Comparison of ENCODE assay signal across 9 cellular contexts in the genomic region with DNA sequence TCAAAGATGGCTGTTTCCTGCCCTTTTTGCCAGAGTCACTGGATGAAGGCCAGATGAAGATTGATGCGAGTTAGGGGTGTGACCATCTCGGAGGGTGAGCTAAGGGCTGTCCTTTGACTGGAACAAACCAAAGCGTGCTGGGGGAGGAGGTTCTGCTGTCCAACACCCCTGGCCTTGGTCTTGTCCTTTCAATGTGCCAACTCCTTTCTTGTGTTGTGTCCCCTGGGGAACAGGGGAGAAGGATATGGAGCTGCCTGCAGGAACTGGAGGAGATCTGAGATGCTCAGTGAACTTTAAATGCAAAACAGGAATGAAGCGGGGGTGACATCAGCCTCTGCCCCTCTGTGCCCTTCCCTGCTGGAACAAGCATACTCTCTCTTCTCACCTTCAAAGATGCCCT.
DNase-seq lines count a peak whose midpoint lies in the region; TF ChIP-seq lines count a peak whose summit lies in the region.
"Had no signal": no experiment of that assay in that cellular context is flagged by ENCODE, and none has a peak within 500 bp of the region (broad histone marks: within the 10 kb centered on the region; RNA-seq: fewer than 3 reads in every experiment).

No MANE protein-coding gene starts in this region.

- no peaks in the 10 kb centered on the region for H3K9me3 ChIP-seq in BLaER1
- H3K9me3 ChIP-seq in HEK293 (ENCODE audit: control insufficient read depth, insufficient read depth, low read depth, low read length): no peaks in the 10 kb centered on the region
- no peaks in the 10 kb centered on the region for H3K9me3 ChIP-seq in SK-N-SH
- no peaks in the 10 kb centered on the region for H3K9me3 ChIP-seq in CD8-positive, alpha-beta memory T cell (ENCODE audit: low read length)

- WGBS in SK-N-SH (ENCODE audit: low lambda C conversion rate): 79% methylated on average over 4 of the region's 4 CpGs

- H3K27me3 ChIP-seq in BLaER1 (no peaks in the 10 kb centered on the region; the same call in none of the 2 replicates), SK-N-SH (ENCODE audit: insufficient read depth) (no peaks in the 10 kb centered on the region)
- H3K27me3 ChIP-seq in CD8-positive, alpha-beta memory T cell (ENCODE audit: insufficient read depth, low read length, poor library complexity, severe bottlenecking): no peaks in the 10 kb centered on the region

- no peaks in the 10 kb centered on the region for H3K9me3 Mint-ChIP-seq in osteocyte (ENCODE audit: unreplicated experiment)
- peaks cover 0 to 6% (median 0%) of the 10 kb centered on the region in 5 donors for H3K9me3 Mint-ChIP-seq in CD8-positive, alpha-beta memory T cell

- no peak for TF ChIP-seq CTCF in HEK293 (tag by site-specific recombination; IDR thresholded peaks at IDR 0.05)
- no peak for TF ChIP-seq CTCF in fibroblast of the aortic adventitia (IDR thresholded peaks at IDR 0.05; ENCODE audit: insufficient read depth, low read length)
- TF ChIP-seq CTCF in osteocyte (IDR thresholded peaks at IDR 0.05): no peak
- TF ChIP-seq CTCF in SK-N-SH (IDR thresholded peaks at IDR 0.05): no peak

- H4K20me1 ChIP-seq in BLaER1 (peaks cover 10% of the 10 kb centered on the region), SK-N-SH (ENCODE audit: insufficient read depth) (no peaks in the 10 kb centered on the region)

- POLR2A ChIA-PET in HEK293 (lab: Yijun Ruan, JAX): no interaction called here
- POLR2A ChIA-PET in SK-N-SH (lab: Yijun Ruan, JAX): no interaction called here
- POLR2A ChIA-PET in CD8-positive, alpha-beta memory T cell (lab: Charles Lee): no interaction called here

- TF ChIP-seq EP300 in SK-N-SH (IDR thresholded peaks at IDR 0.05; ENCODE audit: borderline replicate concordance in 1 of 2, low read depth in 1 of 2, low read length in 1 of 2): no peak

- H3K27me3 Mint-ChIP-seq in osteocyte (ENCODE audit: unreplicated experiment): peaks cover 2% of the 10 kb centered on the region
- no peaks in the 10 kb centered on the region for H3K27me3 Mint-ChIP-seq in CD8-positive, alpha-beta memory T cell

- no peaks in the 10 kb centered on the region for H3K9me2 ChIP-seq in SK-N-SH

- H3K4me2 ChIP-seq in BLaER1 (peak overlapping the region; percentile 82), SK-N-SH (no peak overlapping the region)

- H3K9ac ChIP-seq in BLaER1 (no peak overlapping the region), SK-N-SH (no peak overlapping the region)

- no peaks in the 10 kb centered on the region for H3K36me3 Mint-ChIP-seq in osteocyte (ENCODE audit: unreplicated experiment)
- no peaks in the 10 kb centered on the region for H3K36me3 Mint-ChIP-seq in CD8-positive, alpha-beta memory T cell

- no peak overlapping the region for H3K27ac Mint-ChIP-seq in osteocyte (ENCODE audit: unreplicated experiment)
- no peak overlapping the region for H3K27ac Mint-ChIP-seq in CD8-positive, alpha-beta memory T cell
- H3K27ac Mint-ChIP-seq: B cell had no signal

- no peak overlapping the region for H3K27ac ChIP-seq in BLaER1
- H3K27ac ChIP-seq in HEK293 (ENCODE audit: extremely low read depth, low read depth, low read length): no peak overlapping the region
- no peak overlapping the region for H3K27ac ChIP-seq in SK-N-SH (ENCODE audit: low read depth in 2 of 2, low read length in 1 of 2)
- no peak overlapping the region for H3K27ac ChIP-seq in CD8-positive, alpha-beta memory T cell (ENCODE audit: low read depth, low read length)

- H3K4me1 ChIP-seq in BLaER1 (peaks cover 39% of the 10 kb centered on the region), HEK293 (ENCODE audit: control insufficient read depth, insufficient read depth, low read length) (no peaks in the 10 kb centered on the region), SK-N-SH (ENCODE audit: control insufficient read depth in 1 of 2, insufficient read depth in 2 of 2, low read depth in 1 of 2, low read length in 1 of 2) (no peaks in the 10 kb centered on the region)
- H3K4me1 ChIP-seq in CD8-positive, alpha-beta memory T cell (ENCODE audit: insufficient read depth, low read length): no peaks in the 10 kb centered on the region

- no peak overlapping the region for H3K4me3 Mint-ChIP-seq in osteocyte (ENCODE audit: unreplicated experiment)
- no peak overlapping the region for H3K4me3 Mint-ChIP-seq in CD8-positive, alpha-beta memory T cell
- H3K4me3 Mint-ChIP-seq: B cell had no signal

- no peaks in the 10 kb centered on the region for H3F3A ChIP-seq in SK-N-SH (replicated peaks; ENCODE audit: insufficient read depth)

- H3K36me3 ChIP-seq in BLaER1 (no peaks in the 10 kb centered on the region), HEK293 (ENCODE audit: control insufficient read depth in 2 of 2, insufficient read depth in 1 of 2, low read length in 2 of 2) (no peaks in the 10 kb centered on the region), SK-N-SH (replicated peaks in 1 of 2; ENCODE audit: control insufficient read depth in 1 of 2, insufficient read depth in 2 of 2, low read length in 1 of 2) (no peaks in the 10 kb centered on the region)
- H3K36me3 ChIP-seq in CD8-positive, alpha-beta memory T cell (ENCODE audit: insufficient read depth, low read length): no peaks in the 10 kb centered on the region

- no peak overlapping the region for H3K4me3 ChIP-seq in BLaER1
- H3K4me3 ChIP-seq in HEK293 (ENCODE audit: low read depth, low read length): no peak overlapping the region
- H3K4me3 ChIP-seq in fibroblast of the aortic adventitia (ENCODE audit: low read depth, low read length): no peak overlapping the region
- H3K4me3 ChIP-seq in SK-N-SH (ENCODE audit: low read depth in 2 of 2, low read length in 1 of 2): no peak overlapping the region
- H3K4me3 ChIP-seq in CD8-positive, alpha-beta memory T cell (ENCODE audit: low read length): no peak overlapping the region
- H3K4me3 ChIP-seq: GM12878 had no signal

- no peak overlapping the region for H2AFZ ChIP-seq in SK-N-SH (ENCODE audit: low read depth)

- no peak for TF ChIP-seq RAD21 in SK-N-SH (IDR thresholded peaks at IDR 0.05; ENCODE audit: low read length)

- H3K4me1 Mint-ChIP-seq in osteocyte (ENCODE audit: unreplicated experiment): peaks cover 4% of the 10 kb centered on the region
- H3K4me1 Mint-ChIP-seq in CD8-positive, alpha-beta memory T cell: peaks cover 0 to 9% (median 7%) of the 10 kb centered on the region in 3 donors
- H3K4me1 Mint-ChIP-seq: B cell had no signal

- CTCF ChIA-PET in HEK293 (lab: Yijun Ruan, JAX) (interaction anchor here (0.7 kb wide), 1 partner anchor 455 kb away, joined by 3 read pairs; no protein-coding TSS in a partner anchor), SK-N-SH (lab: Yijun Ruan, JAX) (no interaction called here)
- CTCF ChIA-PET in CD8-positive, alpha-beta memory T cell (lab: Charles Lee): no interaction called here

- no peaks in the 10 kb centered on the region for H3K79me2 ChIP-seq in SK-N-SH (ENCODE audit: insufficient read depth)

- DNase-seq in fibroblast of the aortic adventitia (ENCODE audit: low read depth) (peak; percentile 31), osteocyte (ENCODE audit: extremely low spot score, unreplicated experiment) (peak; percentile 38), T-helper 9 cell (no peak), SK-N-SH (no peak)
- DNase-seq in CD8-positive, alpha-beta memory T cell: no peak

TF ChIP-seq in HEK293, 187 proteins besides CTCF, POLR2A, EP300 and RAD21 (continues in another document):
- TF ChIP-seq ZBTB21 (tag by site-specific recombination; IDR thresholded peaks at IDR 0.05): no peak

TF ChIP-seq in SK-N-SH, 30 proteins besides CTCF, POLR2A, EP300 and RAD21:
- TF ChIP-seq NRF1 (IDR thresholded peaks at IDR 0.05; ENCODE audit: low read depth, low read length) (no peak), FOSL2 (IDR thresholded peaks at IDR 0.05; ENCODE audit: borderline replicate concordance, low read depth) (no peak), GABPA (IDR thresholded peaks at IDR 0.05; ENCODE audit: low read depth) (no peak), FOXM1 (IDR thresholded peaks at IDR 0.05; ENCODE audit: low read depth) (no peak), ELF1 (IDR thresholded peaks at IDR 0.05) (no peak), SIN3A (IDR thresholded peaks at IDR 0.05; ENCODE audit: borderline replicate concordance, low read depth, low read length) (no peak)
- TF ChIP-seq, protein P1, sequence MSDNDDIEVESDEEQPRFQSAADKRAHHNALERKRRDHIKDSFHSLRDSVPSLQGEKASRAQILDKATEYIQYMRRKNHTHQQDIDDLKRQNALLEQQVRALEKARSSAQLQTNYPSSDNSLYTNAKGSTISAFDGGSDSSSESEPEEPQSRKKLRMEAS (IDR thresholded peaks at IDR 0.05; ENCODE audit: low read depth): no peak
- TF ChIP-seq, protein P2, sequence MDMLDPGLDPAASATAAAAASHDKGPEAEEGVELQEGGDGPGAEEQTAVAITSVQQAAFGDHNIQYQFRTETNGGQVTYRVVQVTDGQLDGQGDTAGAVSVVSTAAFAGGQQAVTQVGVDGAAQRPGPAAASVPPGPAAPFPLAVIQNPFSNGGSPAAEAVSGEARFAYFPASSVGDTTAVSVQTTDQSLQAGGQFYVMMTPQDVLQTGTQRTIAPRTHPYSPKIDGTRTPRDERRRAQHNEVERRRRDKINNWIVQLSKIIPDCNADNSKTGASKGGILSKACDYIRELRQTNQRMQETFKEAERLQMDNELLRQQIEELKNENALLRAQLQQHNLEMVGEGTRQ (IDR thresholded peaks at IDR 0.05; ENCODE audit: borderline replicate concordance, low read depth, low read length): no peak
- TF ChIP-seq, protein P3, sequence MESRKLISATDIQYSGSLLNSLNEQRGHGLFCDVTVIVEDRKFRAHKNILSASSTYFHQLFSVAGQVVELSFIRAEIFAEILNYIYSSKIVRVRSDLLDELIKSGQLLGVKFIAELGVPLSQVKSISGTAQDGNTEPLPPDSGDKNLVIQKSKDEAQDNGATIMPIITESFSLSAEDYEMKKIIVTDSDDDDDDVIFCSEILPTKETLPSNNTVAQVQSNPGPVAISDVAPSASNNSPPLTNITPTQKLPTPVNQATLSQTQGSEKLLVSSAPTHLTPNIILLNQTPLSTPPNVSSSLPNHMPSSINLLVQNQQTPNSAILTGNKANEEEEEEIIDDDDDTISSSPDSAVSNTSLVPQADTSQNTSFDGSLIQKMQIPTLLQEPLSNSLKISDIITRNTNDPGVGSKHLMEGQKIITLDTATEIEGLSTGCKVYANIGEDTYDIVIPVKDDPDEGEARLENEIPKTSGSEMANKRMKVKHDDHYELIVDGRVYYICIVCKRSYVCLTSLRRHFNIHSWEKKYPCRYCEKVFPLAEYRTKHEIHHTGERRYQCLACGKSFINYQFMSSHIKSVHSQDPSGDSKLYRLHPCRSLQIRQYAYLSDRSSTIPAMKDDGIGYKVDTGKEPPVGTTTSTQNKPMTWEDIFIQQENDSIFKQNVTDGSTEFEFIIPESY (IDR thresholded peaks at IDR 0.05; ENCODE audit: borderline replicate concordance, low read depth): no peak

Comparison
In these comparisons a context has a peak if more than half of its experiments do, and no peak if none do; other contexts are left out.
1. DNase-seq: peak in fibroblast of the aortic adventitia (single experiment) and osteocyte (single experiment); none in T-helper 9 cell (single experiment), SK-N-SH (single experiment) and CD8-positive, alpha-beta memory T cell (0 of 5).